8 cellular contexts compared by ENCODE assay signal in genomic region chr4:75555294-75556164, GRCh38.
DNase-seq lines count a peak whose midpoint lies in the region; ATAC-seq lines count a peak whose summit lies in the region.

TSS of gene ODAPH (plus strand) at chr4:75556066. CDS start at chr4:75556083, 17 bp downstream.

- DNase-seq in activated CD4-positive, alpha-beta T cell treated with anti-CD3 and anti-CD28 coated beads for 4 hours: peak; percentile 16 to 19
- no peak for DNase-seq in activated CD4-positive, alpha-beta T cell treated with anti-CD3 and anti-CD28 coated beads, Interleukin-2, amount 50 U/mL, for 1 hour
- DNase-seq in NCI-H82 treated with DMSO at 0.1 percent for 48 hours (lab: John Stamatoyannopoulos, UW; ENCODE audit: unreplicated experiment) (peak; percentile 11), epithelial cell of prostate (ENCODE audit: low read depth, low spot score) (peak; percentile 60), DMS153 treated with DMSO at 0.1 percent for 48 hours (lab: John Stamatoyannopoulos, UW; ENCODE audit: unreplicated experiment) (no peak), GOT3 (lab: John Stamatoyannopoulos, UW) (no peak), midbrain (lab: John Stamatoyannopoulos, UW) (no peak)

- ATAC-seq in HG02588 (IDR thresholded peaks at IDR 0.05; ENCODE audit: unreplicated experiment): peak; percentile 98

- peak within 1 kb of the TSS; percentile 41 for H3K27ac ChIP-seq in epithelial cell of prostate

Comparison
In these comparisons a context has a peak if more than half of its experiments do, and no peak if none do; other contexts are left out.
1. DNase-seq: peak in activated CD4-positive, alpha-beta T cell treated with anti-CD3 and anti-CD28 coated beads for 4 hours (2 of 2), NCI-H82 treated with DMSO at 0.1 percent for 48 hours (single experiment) and epithelial cell of prostate (single experiment); none in activated CD4-positive, alpha-beta T cell treated with anti-CD3 and anti-CD28 coated beads, Interleukin-2, amount 50 U/mL, for 1 hour (single experiment), DMS153 treated with DMSO at 0.1 percent for 48 hours (single experiment), GOT3 (single experiment) and midbrain (single experiment).